19 cellular contexts compared by ENCODE assay signal in the genomic region with DNA sequence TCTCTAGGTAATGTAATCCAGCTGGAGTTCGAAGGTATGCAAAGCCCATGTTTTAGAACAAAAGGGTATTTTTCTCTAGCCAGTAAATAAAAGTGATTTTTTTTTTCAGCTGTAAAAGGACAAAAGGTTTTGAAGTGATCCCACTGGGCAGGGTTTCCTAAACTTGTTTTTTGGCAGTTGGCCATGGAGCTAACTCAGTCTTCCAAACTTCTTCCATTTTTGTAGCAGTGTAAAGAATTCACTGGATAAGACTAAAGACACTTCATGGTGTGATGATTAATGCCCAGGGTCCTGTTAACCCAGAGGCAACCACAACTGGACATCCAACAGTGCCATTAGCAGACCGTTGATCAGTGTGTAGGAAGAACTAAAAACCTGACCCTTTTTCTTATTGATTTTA.
A peak's percentile ranks its signal among the peaks of the same experiment; 100 is the strongest.
DNase-seq lines count a peak whose midpoint lies in the region; ATAC-seq and TF ChIP-seq lines count a peak whose summit lies in the region.
"Had no signal": no experiment of that assay in that cellular context is flagged by ENCODE, and none has a peak within 500 bp of the region (broad histone marks: within the 10 kb centered on the region; RNA-seq: fewer than 3 reads in every experiment).

No MANE protein-coding gene starts in this region.

- H3K4me3 ChIP-seq in heart left ventricle (no peak overlapping the region), left ventricle myocardium inferior (no peak overlapping the region), prostate gland (no peak overlapping the region), BE2C (ENCODE audit: low read depth, low read length) (no peak overlapping the region)
- H3K4me3 ChIP-seq: GM23248, PC-9 had no signal

- H3K27me3 ChIP-seq in heart left ventricle (no peaks in the 10 kb centered on the region), left ventricle myocardium inferior (ENCODE audit: low read depth) (no peaks in the 10 kb centered on the region), prostate gland (replicated peaks; ENCODE audit: insufficient read depth) (no peaks in the 10 kb centered on the region), BE2C (no peaks in the 10 kb centered on the region)

- DNase-seq in heart left ventricle (peak in 2 of 5 donors; percentile 28 to 52), cardiac septum (ENCODE audit: low spot score) (no peak), left ventricle myocardium inferior (no peak), prostate gland (ENCODE audit: low spot score) (no peak), BE2C (no peak)
- no peak for DNase-seq in stimulated activated CD4-positive, alpha-beta T cell treated with anti-CD3 and anti-CD28 coated beads, Interleukin-12 subunit alpha, Interleukin-12 subunit beta, amount 100 ng/mL, for 4 hours
- DNase-seq: DMS79 treated with DMSO at 0.1 percent for 48 hours, GM23248, H9, HFFc6, Kasumi-1, NCI-H1694, NCI-H2081, NCI-H69, PC-9, RPMI8226, SIG-M5, SK-N-SH had no signal

- intact Hi-C loops in heart left ventricle (cut with DNase I) (loop anchor here in 1 of 10 donors (2.0 kb wide), 1 partner anchor 14 kb away; no protein-coding TSS in a partner anchor), cardiac septum (cut with DNase I) (no loop called here), left ventricle myocardium inferior (cut with micrococcal nuclease) (no loop called here), prostate gland (cut with DNase I) (no loop called here)

- H3K4me1 ChIP-seq in heart left ventricle (peaks cover 0 to 45% (median 26%) of the 10 kb centered on the region in 12 donors), left ventricle myocardium inferior (peaks cover 65% of the 10 kb centered on the region), prostate gland (replicated peaks) (no peaks in the 10 kb centered on the region), BE2C (no peaks in the 10 kb centered on the region)

- H3K36me3 ChIP-seq in heart left ventricle (peaks cover 0 to 21% (median 6%) of the 10 kb centered on the region in 9 donors), left ventricle myocardium inferior (peaks cover 9% of the 10 kb centered on the region), prostate gland (no peaks in the 10 kb centered on the region), BE2C (no peaks in the 10 kb centered on the region)

- ATAC-seq in heart left ventricle (peak in 3 of 4 donors; percentile 62 to 67 (median 66)), GM21619 (IDR thresholded peaks at IDR 0.05; ENCODE audit: unreplicated experiment) (no peak)

- H3K27ac ChIP-seq in heart left ventricle (peak overlapping the region in 10 of 12 donors; percentile 8 to 70 (median 33)), left ventricle myocardium inferior (replicated peaks) (peak overlapping the region; percentile 60), prostate gland (peak overlapping the region; percentile 4 to 48)
- H3K27ac ChIP-seq: GM23248, PC-9 had no signal

- TF ChIP-seq POLR2A in heart left ventricle (IDR thresholded peaks at IDR 0.05), result no peak
- TF ChIP-seq POLR2A in prostate gland (IDR thresholded peaks at IDR 0.05), result no peak

- H3K9me3 ChIP-seq in heart left ventricle, result no peaks in the 10 kb centered on the region
- no peaks in the 10 kb centered on the region for H3K9me3 ChIP-seq in left ventricle myocardium inferior (replicated peaks)
- no peaks in the 10 kb centered on the region for H3K9me3 ChIP-seq in prostate gland
- no peaks in the 10 kb centered on the region for H3K9me3 ChIP-seq in BE2C
- H3K9me3 ChIP-seq: SK-N-SH had no signal

- WGBS in heart left ventricle, 4 donors, result 51 to 57% (median 54%) methylated on average over 2 of the region's 2 CpGs
- 16% methylated on average over 2 of the region's 2 CpGs for WGBS in prostate gland

- TF ChIP-seq CTCF in heart left ventricle (IDR thresholded peaks at IDR 0.05), result no peak
- TF ChIP-seq CTCF in left ventricle myocardium inferior (IDR thresholded peaks at IDR 0.05; ENCODE audit: borderline replicate concordance), result no peak
- TF ChIP-seq CTCF in prostate gland (IDR thresholded peaks at IDR 0.05), result no peak
- TF ChIP-seq CTCF in BE2C (IDR thresholded peaks at IDR 0.05; ENCODE audit: low read depth, low read length), result no peak
